6 cellular contexts compared by ENCODE assay signal in the genomic region with DNA sequence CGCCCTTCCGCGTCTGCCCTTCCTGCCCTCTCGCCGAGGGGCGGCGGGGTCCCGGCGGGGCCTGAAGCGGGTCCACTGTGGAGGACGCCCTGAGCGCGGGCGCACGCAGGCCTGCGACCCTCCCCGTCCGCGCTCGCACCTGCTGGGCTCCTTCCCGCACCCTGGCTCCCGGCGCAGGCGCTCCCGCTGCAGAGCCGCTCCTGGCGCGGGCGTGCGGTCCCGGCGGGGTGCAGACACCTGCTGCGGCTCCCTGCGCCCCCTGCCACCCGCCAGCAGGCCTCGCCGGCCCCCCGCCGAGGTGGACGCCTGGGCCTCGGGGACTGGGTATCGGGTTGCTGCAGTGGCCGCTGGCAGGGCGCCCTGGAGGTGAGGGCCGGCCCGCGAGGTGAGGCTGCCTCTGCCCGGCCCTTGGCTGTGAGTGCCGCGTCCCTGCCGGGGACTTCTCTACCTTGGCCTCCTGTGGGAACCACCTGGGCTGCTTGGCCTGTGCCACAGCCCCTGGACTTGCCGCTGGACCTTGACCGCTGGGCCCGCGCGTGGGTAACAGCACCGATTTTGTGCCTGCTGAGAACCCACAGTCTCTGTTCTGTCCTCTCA. TPM values are rescaled to one million over a fixed set of nuclear protein-coding genes. Genes with fewer than 3 reads are reported as not detected.
A peak's percentile ranks its signal among the peaks of the same experiment; 100 is the strongest.
DNase-seq lines count a peak whose midpoint lies in the region; ATAC-seq lines count a peak whose summit lies in the region.

No MANE protein-coding gene starts in this region.

- peaks cover 2% of the 10 kb centered on the region for H3K9me3 ChIP-seq in trophoblast cell (ENCODE audit: insufficient read depth, low read depth, low read length)

- H4K8ac ChIP-seq in trophoblast cell (ENCODE audit: low read depth, low read length), result peak overlapping the region; percentile 94

- peaks cover 9 to 14% of the 10 kb centered on the region in 2 experiments for H3K4me1 ChIP-seq in trophoblast cell (ENCODE audit: control insufficient read depth in 1 of 2, insufficient read depth in 2 of 2, low read length in 2 of 2)

- no CpG with 5 or more reads among the region's 57 CpGs for WGBS in trophoblast cell (ENCODE audit: extremely low coverage, insufficient coverage, insufficient read length)

- H3K27me3 Mint-ChIP-seq in dendritic cell treated with granulocyte-macrophage colony-stimulating factor and Interleukin-4, amounts not matched to agents 40 ng/mL and 50 ng/mL, for 4 days, result no peaks in the 10 kb centered on the region

- H3K79me2 ChIP-seq in trophoblast cell (ENCODE audit: control insufficient read depth, insufficient read depth, low read length, poor library complexity), result peaks cover 6% of the 10 kb centered on the region

- H4K91ac ChIP-seq in trophoblast cell (ENCODE audit: low read depth, low read length), result peak overlapping the region; percentile 41

- peak overlapping the region; percentile 60 for H3K27ac ChIP-seq in trophoblast cell (ENCODE audit: low read depth, low read length)

- peaks cover 19% of the 10 kb centered on the region for H3K36me3 Mint-ChIP-seq in dendritic cell treated with granulocyte-macrophage colony-stimulating factor and Interleukin-4, amounts not matched to agents 40 ng/mL and 50 ng/mL, for 4 days (ENCODE audit: low read depth)

- no peaks in the 10 kb centered on the region for H3K27me3 ChIP-seq in trophoblast cell (ENCODE audit: insufficient read depth, low read length)

- H3K18ac ChIP-seq in trophoblast cell (ENCODE audit: low read length), result peak overlapping the region; percentile 98

- H3K79me1 ChIP-seq in trophoblast cell (ENCODE audit: low read length), result peaks cover 6% of the 10 kb centered on the region

- peak overlapping the region; percentile 70 for H3K27ac Mint-ChIP-seq in dendritic cell treated with granulocyte-macrophage colony-stimulating factor and Interleukin-4, amounts not matched to agents 40 ng/mL and 50 ng/mL, for 4 days

- H3K9ac ChIP-seq in trophoblast cell (ENCODE audit: low read length), result peak overlapping the region; percentile 83

- H2AK5ac ChIP-seq in trophoblast cell (ENCODE audit: low read length), result no peak overlapping the region

- H3K14ac ChIP-seq in trophoblast cell (ENCODE audit: low read length), result peak overlapping the region; percentile 97

- H3K4ac ChIP-seq in trophoblast cell (ENCODE audit: low read depth, low read length), result peak overlapping the region; percentile 86

- intact Hi-C loops in dendritic cell treated with granulocyte-macrophage colony-stimulating factor and Interleukin-4, amounts not matched to agents 40 ng/mL and 50 ng/mL, for 4 days (cut with micrococcal nuclease), result no loop called here

- H3K4me2 ChIP-seq in trophoblast cell (ENCODE audit: low read length), result peak overlapping the region; percentile 98

- H2BK5ac ChIP-seq in trophoblast cell (ENCODE audit: low read depth, low read length, poor library complexity), result no peak overlapping the region

- ATAC-seq in GM19463 (IDR thresholded peaks at IDR 0.05; ENCODE audit: unreplicated experiment), result peak; percentile 11

- no peaks in the 10 kb centered on the region for H3K9me3 Mint-ChIP-seq in dendritic cell treated with granulocyte-macrophage colony-stimulating factor and Interleukin-4, amounts not matched to agents 40 ng/mL and 50 ng/mL, for 4 days

- peak; percentile 47 for DNase-seq in HT-29 (ENCODE audit: low spot score)
- peak in 1 of 2 donors; percentile 32 for DNase-seq in trophoblast cell
- DNase-seq in amygdala (lab: John Stamatoyannopoulos, UW), result no peak
- DNase-seq in NCI-H1436 (lab: John Stamatoyannopoulos, UW), result no peak

- H2BK120ac ChIP-seq in trophoblast cell (ENCODE audit: insufficient read depth, low read length, poor library complexity), result peak overlapping the region; percentile 21

- H2AFZ ChIP-seq in trophoblast cell (ENCODE audit: insufficient read depth, low read length, poor library complexity), result peak overlapping the region; percentile 93

- H3K23ac ChIP-seq in trophoblast cell (ENCODE audit: low read length), result no peak overlapping the region

- peak overlapping the region; percentile 73 for H3K4me3 Mint-ChIP-seq in dendritic cell treated with granulocyte-macrophage colony-stimulating factor and Interleukin-4, amounts not matched to agents 40 ng/mL and 50 ng/mL, for 4 days

- H3K4me1 Mint-ChIP-seq in dendritic cell treated with granulocyte-macrophage colony-stimulating factor and Interleukin-4, amounts not matched to agents 40 ng/mL and 50 ng/mL, for 4 days (ENCODE audit: low read depth), result peaks cover 69% of the 10 kb centered on the region

- peaks cover 0 to 2% of the 10 kb centered on the region in 2 experiments for H3K36me3 ChIP-seq in trophoblast cell (ENCODE audit: control insufficient read depth in 1 of 2, insufficient read depth in 2 of 2, low read length in 2 of 2)

- peak overlapping the region; percentile 17 for H4K12ac ChIP-seq in trophoblast cell (ENCODE audit: low read depth, low read length)

- peak overlapping the region; percentile 88 for H3K4me3 ChIP-seq in trophoblast cell (ENCODE audit: low read depth, low read length)

- no peak overlapping the region for H2BK12ac ChIP-seq in trophoblast cell (ENCODE audit: low read length)

RNA-seq across cellular contexts. Expression of gene ARRDC1, which starts 0.6 kb away (rescaled TPM):
- total RNA-seq in HT-29 (2014; rRNA removed; shearing (Covaris generic)), result 189 and 203 TPM in 2 replicates
- 39.9 and 42.1 TPM in 2 replicates for polyA plus RNA-seq in trophoblast cell (2013)

RNA-seq across cellular contexts. Expression of gene EHMT1, which starts 12.7 kb away (rescaled TPM):
- total RNA-seq in HT-29 (2014; rRNA removed; shearing (Covaris generic)), result 76.1 and 85.4 TPM in 2 replicates
- 39.4 and 40.8 TPM in 2 replicates for polyA plus RNA-seq in trophoblast cell (2013)

RNA-seq across cellular contexts. Expression of gene ZMYND19, which starts 15.8 kb away (rescaled TPM):
- 75.9 and 78.4 TPM in 2 replicates for total RNA-seq in HT-29 (2014; rRNA removed; shearing (Covaris generic))
- polyA plus RNA-seq in trophoblast cell (2013), result 17.6 and 18.7 TPM in 2 replicates

RNA-seq across cellular contexts. Expression of gene DPH7, which starts 27.4 kb away (rescaled TPM):
- total RNA-seq in HT-29 (2014; rRNA removed; shearing (Covaris generic)), result 52.5 and 54.5 TPM in 2 replicates
- polyA plus RNA-seq in trophoblast cell (2013), result 19.3 and 20.3 TPM in 2 replicates

RNA-seq across cellular contexts. Expression of gene MRPL41, which starts 54.4 kb away (rescaled TPM):
- total RNA-seq in HT-29 (2014; rRNA removed; shearing (Covaris generic)), result 175 TPM in 2 replicates
- polyA plus RNA-seq in trophoblast cell (2013), result 28.2 and 28.3 TPM in 2 replicates
